ENCODE assay signal across 9 cellular contexts in genomic region chr12:26188641-26189040, GRCh38.
"Had no signal": no experiment of that assay in that cellular context is flagged by ENCODE, and none has a peak within 500 bp of the region (broad histone marks: within the 10 kb centered on the region; RNA-seq: fewer than 3 reads in every experiment).

No MANE protein-coding gene starts in this region.

- H3K4me1 ChIP-seq: pancreas, uterus had no signal

- H3K36me3 Mint-ChIP-seq: activated naive CD8-positive, alpha-beta T cell; naive B cell had no signal

- H3K27ac Mint-ChIP-seq: activated naive CD8-positive, alpha-beta T cell; naive B cell had no signal

- H3K27me3 ChIP-seq: pancreas, uterus had no signal

- H3K9me3 Mint-ChIP-seq: naive B cell had no signal

- H3K36me3 ChIP-seq: cardiac muscle cell, pancreas, uterus had no signal

- H3K4me3 ChIP-seq: cardiac muscle cell, pancreas, uterus had no signal

- DNase-seq: activated effector memory CD4-positive, alpha-beta T cell treated with anti-CD3 and anti-CD28 coated beads, Interleukin-2, amount 50 U/mL, for 16 hours; midbrain; naive B cell; pancreas; retina; T-helper 2 cell; uterus had no signal

- H3K9me3 ChIP-seq: pancreas, uterus had no signal

- H3K4me3 Mint-ChIP-seq: activated naive CD8-positive, alpha-beta T cell; naive B cell had no signal

- H3K27ac ChIP-seq: cardiac muscle cell, pancreas, uterus had no signal

- ATAC-seq: pancreas had no signal
